ENCODE assay signal across 15 cellular contexts in genomic region chr2:8605350-8606065, GRCh38.
A peak's percentile ranks its signal among the peaks of the same experiment; 100 is the strongest.
DNase-seq lines count a peak whose midpoint lies in the region; ATAC-seq and TF ChIP-seq lines count a peak whose summit lies in the region.
"Had no signal": no experiment of that assay in that cellular context is flagged by ENCODE, and none has a peak within 500 bp of the region (broad histone marks: within the 10 kb centered on the region; RNA-seq: fewer than 3 reads in every experiment).

No MANE protein-coding gene starts in this region.

- peak overlapping the region; percentile 8; the same call in 1 of the 2 replicates for H3K18ac ChIP-seq in IMR-90 (ENCODE audit: low read depth, low read length)

- peaks cover 80% of the 10 kb centered on the region for H3K4me1 ChIP-seq in Caco-2
- peaks cover 18% of the 10 kb centered on the region for H3K4me1 ChIP-seq in IMR-90 (ENCODE audit: control insufficient read depth, insufficient read depth, low read length)
- H3K4me1 ChIP-seq in adipocyte (ENCODE audit: control insufficient read depth, insufficient read depth, low read length) = peaks cover 17% of the 10 kb centered on the region
- no peaks in the 10 kb centered on the region for H3K4me1 ChIP-seq in lower lobe of right lung
- H3K4me1 ChIP-seq: uterus had no signal

- peak; percentile 8; the same call in 1 of the 2 replicates for TF ChIP-seq RAD21 in IMR-90 (IDR thresholded peaks at IDR 0.05; ENCODE audit: low read length)

- H3K4me2 ChIP-seq in IMR-90 (ENCODE audit: low read depth, low read length) = peak overlapping the region; percentile 54

- H2BK20ac ChIP-seq in IMR-90 (ENCODE audit: low read depth, low read length) = peak overlapping the region; percentile 69

- peak overlapping the region; percentile 83 for H2BK5ac ChIP-seq in IMR-90 (ENCODE audit: low read depth, low read length, poor library complexity, severe bottlenecking)

- peak overlapping the region; percentile 37; the same call in 1 of the 2 replicates for H2AK5ac ChIP-seq in IMR-90 (ENCODE audit: low read depth, low read length)

- H3K27ac ChIP-seq in IMR-90 (ENCODE audit: insufficient read depth, low read length) (peak overlapping the region; percentile 41; the same call in 1 of the 2 replicates), lower lobe of right lung (no peak overlapping the region)
- H3K27ac ChIP-seq: uterus had no signal

- H3K9me1 ChIP-seq in IMR-90 (ENCODE audit: insufficient read depth, low read length) = peaks cover 13% of the 10 kb centered on the region

- CTCF ChIA-PET in Caco-2 (lab: Charles Lee) = interaction anchor here (1.5 kb wide), 1 partner anchor 19 kb away, joined by 3 read pairs; no protein-coding TSS in a partner anchor
- CTCF ChIA-PET in IMR-90 (lab: Yijun Ruan, JAX) = interaction anchor here (1.2 kb wide), 1 partner anchor 87 kb away, joined by 3 read pairs; no protein-coding TSS in a partner anchor

- peak overlapping the region in 1 of 2 experiments; percentile 75; a peak in 2 of 4 replicates for H4K8ac ChIP-seq in IMR-90 (ENCODE audit: low read depth in 2 of 2, low read length in 2 of 2)

- no peaks in the 10 kb centered on the region; the same call in 1 of the 2 replicates for H3K36me3 ChIP-seq in Caco-2 (ENCODE audit: control insufficient read depth, insufficient read depth, low read length)
- no peaks in the 10 kb centered on the region for H3K36me3 ChIP-seq in IMR-90 (ENCODE audit: control insufficient read depth, insufficient read depth, low read length)
- H3K36me3 ChIP-seq in adipocyte (ENCODE audit: control insufficient read depth, insufficient read depth, low read length, severe bottlenecking) = no peaks in the 10 kb centered on the region
- no peaks in the 10 kb centered on the region for H3K36me3 ChIP-seq in lower lobe of right lung
- H3K36me3 ChIP-seq: uterus had no signal

- H3K9me3 ChIP-seq in Caco-2 (no peaks in the 10 kb centered on the region), IMR-90 (ENCODE audit: control insufficient read depth, insufficient read depth, low read length) (no peaks in the 10 kb centered on the region), adipocyte (ENCODE audit: control insufficient read depth, low read length) (peaks cover under 1% of the 10 kb centered on the region), lower lobe of right lung (no peaks in the 10 kb centered on the region)
- H3K9me3 ChIP-seq: uterus had no signal

- H3K79me1 ChIP-seq in IMR-90 (ENCODE audit: low read depth in 1 of 2, low read length in 2 of 2) = no peaks in the 10 kb centered on the region; a peak in 1 of 4 replicates

- TF ChIP-seq CTCF in Caco-2 (IDR thresholded peaks at IDR 0.05; ENCODE audit: insufficient read depth in 1 of 2, low read depth in 1 of 2, low read length in 1 of 2, severe bottlenecking in 1 of 2, unreplicated experiment in 1 of 2) (no peak), IMR-90 (conservative IDR thresholded peaks at IDR 0.05; ENCODE audit: low read depth, low read length) (no peak), lower lobe of right lung (IDR thresholded peaks at IDR 0.05) (no peak)

- H3K4me1 Mint-ChIP-seq in Caco-2 (ENCODE audit: low read depth, unreplicated experiment) = peaks cover 62% of the 10 kb centered on the region

- DNase-seq in Caco-2 = peak in 1 of 2 experiments; percentile 33
- peak; percentile 85 for DNase-seq in IMR-90
- DNase-seq in adipocyte (ENCODE audit: low read depth) = peak; percentile 59
- DNase-seq in lower lobe of right lung = peak; percentile 14
- no peak for DNase-seq in activated gamma-delta T cell (lab: John Stamatoyannopoulos, UW)
- DNase-seq in NCI-H1105 (lab: John Stamatoyannopoulos, UW) = no peak
- DNase-seq in DMS114 treated with DMSO at 0.1 percent for 48 hours (lab: John Stamatoyannopoulos, UW; ENCODE audit: unreplicated experiment) = no peak
- DNase-seq: activated gamma-delta T cell treated with Interleukin-2 at 50 U/mL for 16 hours; C1 segment of cervical spinal cord; kidney glomerular epithelial cell; NCI-H524; stimulated activated CD4-positive, alpha-beta T cell treated with anti-CD3 and anti-CD28 coated beads, Interleukin-2, amount 100 ng/mL, for 24 hours; uterus had no signal

- H3K4me3 Mint-ChIP-seq in Caco-2 (ENCODE audit: unreplicated experiment) = no peak overlapping the region
- H3K4me3 Mint-ChIP-seq: activated CD8-positive, alpha-beta T cell treated with anti-CD3 and anti-CD28 coated beads for 36 hours had no signal

- H3K14ac ChIP-seq in IMR-90 (replicated peaks; ENCODE audit: low read depth, low read length) = peak overlapping the region; percentile 53

- no peak overlapping the region for H3K9ac ChIP-seq in IMR-90 (ENCODE audit: low read depth, low read length)
- no peak overlapping the region for H3K9ac ChIP-seq in adipocyte (ENCODE audit: low read length)

- H2BK15ac ChIP-seq in IMR-90 (ENCODE audit: low read depth, low read length) = peak overlapping the region; percentile 9; the same call in 1 of the 3 replicates

- dilution Hi-C loops in IMR-90 (cut with HindIII; ENCODE audit: low sequenced_read_pairs, unreplicated experiment) = no loop called here

- H2AFZ ChIP-seq in IMR-90 (replicated peaks; ENCODE audit: low read length, poor library complexity) = no peak overlapping the region

- H4K20me1 ChIP-seq in IMR-90 (ENCODE audit: insufficient read depth, low read length) = peaks cover 3% of the 10 kb centered on the region; the same call in 1 of the 2 replicates

- BruUV-seq in Caco-2 (replicated peaks; lab: Mats Ljungman, UMichigan) (no TSS peak), IMR-90 (replicated peaks; lab: Mats Ljungman, UMichigan) (no TSS peak)

- no peak overlapping the region for H2AK9ac ChIP-seq in IMR-90 (replicated peaks; ENCODE audit: low read depth, low read length, poor library complexity)

- H3K27ac Mint-ChIP-seq in Caco-2 (ENCODE audit: unreplicated experiment) = peak overlapping the region; percentile 69
- H3K27ac Mint-ChIP-seq: activated CD8-positive, alpha-beta T cell treated with anti-CD3 and anti-CD28 coated beads for 36 hours had no signal

- no peak overlapping the region for H3K4me3 ChIP-seq in Caco-2 (ENCODE audit: low read depth, low read length)
- no peak overlapping the region for H3K4me3 ChIP-seq in IMR-90 (ENCODE audit: insufficient read depth, low read depth, low read length)
- H3K4me3 ChIP-seq in adipocyte (ENCODE audit: low read length) = no peak overlapping the region
- H3K4me3 ChIP-seq in lower lobe of right lung = no peak overlapping the region
- H3K4me3 ChIP-seq: uterus had no signal

- POLR2A ChIA-PET in Caco-2 (lab: Charles Lee) = interaction anchor here (1.0 kb wide), 1 partner anchor 77 kb away, joined by 3 read pairs; the partner anchor contains the start of gene ID2
- POLR2A ChIA-PET in IMR-90 (lab: Charles Lee; ENCODE audit: unreplicated experiment) = no interaction called here

- intact Hi-C loops in Caco-2 (cut with micrococcal nuclease; ENCODE audit: unreplicated experiment) = loop anchor here (5.0 kb wide), 1 partner anchor 68 kb away; no protein-coding TSS in a partner anchor
- intact Hi-C loops in IMR-90 (cut with micrococcal nuclease) = loop anchor here (1.0 to 2.0 kb wide), 2 partner anchors 31 to 73 kb away; no protein-coding TSS in a partner anchor
- intact Hi-C loops in lower lobe of right lung (cut with DNase I) = no loop called here

- peak overlapping the region; percentile 30; the same call in 1 of the 2 replicates for H4K91ac ChIP-seq in IMR-90 (ENCODE audit: insufficient read depth, low read depth, low read length)

- no peaks in the 10 kb centered on the region for H3K27me3 ChIP-seq in Caco-2 (replicated peaks; ENCODE audit: control insufficient read depth, insufficient read depth, low read length)
- H3K27me3 ChIP-seq in IMR-90 (ENCODE audit: control insufficient read depth, insufficient read depth, low read length) = no peaks in the 10 kb centered on the region
- H3K27me3 ChIP-seq in adipocyte (replicated peaks; ENCODE audit: control insufficient read depth, insufficient read depth, low read length) = no peaks in the 10 kb centered on the region
- H3K27me3 ChIP-seq in lower lobe of right lung (ENCODE audit: low read depth) = no peaks in the 10 kb centered on the region
- H3K27me3 ChIP-seq: uterus had no signal

- H3K56ac ChIP-seq in IMR-90 (ENCODE audit: extremely low read depth, insufficient read depth, low read length) = no peak overlapping the region

- no CpG with 5 or more reads among the region's 8 CpGs for WGBS in IMR-90 (ENCODE audit: extremely low coverage in 2 of 2, insufficient read length in 1 of 2), 2 experiments

- peak overlapping the region; percentile 5; the same call in 1 of the 2 replicates for H3K23ac ChIP-seq in IMR-90 (ENCODE audit: low read depth, low read length)

- peak overlapping the region; percentile 52 for H3K4ac ChIP-seq in IMR-90 (ENCODE audit: low read depth, low read length)

- H4K5ac ChIP-seq in IMR-90 (ENCODE audit: low read depth, low read length) = no peak overlapping the region

- no peak for TF ChIP-seq POLR2A in IMR-90 (IDR thresholded peaks at IDR 0.05; ENCODE audit: low read depth, low read length)

- in situ Hi-C loops in IMR-90 (cut with MboI; ENCODE audit: low sequenced_read_pairs) = no loop called here

- no peaks in the 10 kb centered on the region for H3K27me3 Mint-ChIP-seq in Caco-2 (ENCODE audit: insufficient read depth, unreplicated experiment)

- H3K36me3 Mint-ChIP-seq in Caco-2 (ENCODE audit: insufficient read depth, unreplicated experiment) = peaks cover 13% of the 10 kb centered on the region

- ATAC-seq in IMR-90 (ENCODE audit: low read depth) = peak; percentile 79
- ATAC-seq in lower lobe of right lung = no peak
- ATAC-seq in GM19351 (IDR thresholded peaks at IDR 0.05; ENCODE audit: unreplicated experiment) = no peak
- ATAC-seq: activated CD8-positive, alpha-beta T cell treated with anti-CD3 and anti-CD28 coated beads for 36 hours had no signal

- peak overlapping the region; percentile 25; the same call in 1 of the 2 replicates for H2BK120ac ChIP-seq in IMR-90 (ENCODE audit: low read depth, low read length)

- no peaks in the 10 kb centered on the region for H3K9me3 Mint-ChIP-seq in Caco-2 (ENCODE audit: unreplicated experiment)
- H3K9me3 Mint-ChIP-seq: activated CD8-positive, alpha-beta T cell treated with anti-CD3 and anti-CD28 coated beads for 36 hours had no signal

TF ChIP-seq in IMR-90, 13 proteins besides CTCF, POLR2A, EP300 and RAD21 (continues in another document):
- TF ChIP-seq BHLHE40 (IDR thresholded peaks at IDR 0.05; ENCODE audit: low read depth, low read length) (peak; percentile 3; the same call in 1 of the 2 replicates), FOS (IDR thresholded peaks at IDR 0.05; ENCODE audit: low read depth, low read length) (peak; percentile 92), CHD1 (IDR thresholded peaks at IDR 0.05; ENCODE audit: low read depth, low read length) (no peak), NFE2L2 (IDR thresholded peaks at IDR 0.05; ENCODE audit: low read depth, low read length) (peak; percentile 80), RFX5 (IDR thresholded peaks at IDR 0.05; ENCODE audit: low read depth, low read length) (no peak), SMC3 (IDR thresholded peaks at IDR 0.05; ENCODE audit: low read depth, low read length) (no peak)

Comparison
In these comparisons a context has a peak if more than half of its experiments do, and no peak if none do; other contexts are left out.
1. DNase-seq: peak in IMR-90 (single experiment), adipocyte (single experiment) and lower lobe of right lung (single experiment); none in activated gamma-delta T cell (single experiment), NCI-H1105 (single experiment) and DMS114 treated with DMSO at 0.1 percent for 48 hours (single experiment).